8 cellular contexts compared by ENCODE assay signal in the genomic region with DNA sequence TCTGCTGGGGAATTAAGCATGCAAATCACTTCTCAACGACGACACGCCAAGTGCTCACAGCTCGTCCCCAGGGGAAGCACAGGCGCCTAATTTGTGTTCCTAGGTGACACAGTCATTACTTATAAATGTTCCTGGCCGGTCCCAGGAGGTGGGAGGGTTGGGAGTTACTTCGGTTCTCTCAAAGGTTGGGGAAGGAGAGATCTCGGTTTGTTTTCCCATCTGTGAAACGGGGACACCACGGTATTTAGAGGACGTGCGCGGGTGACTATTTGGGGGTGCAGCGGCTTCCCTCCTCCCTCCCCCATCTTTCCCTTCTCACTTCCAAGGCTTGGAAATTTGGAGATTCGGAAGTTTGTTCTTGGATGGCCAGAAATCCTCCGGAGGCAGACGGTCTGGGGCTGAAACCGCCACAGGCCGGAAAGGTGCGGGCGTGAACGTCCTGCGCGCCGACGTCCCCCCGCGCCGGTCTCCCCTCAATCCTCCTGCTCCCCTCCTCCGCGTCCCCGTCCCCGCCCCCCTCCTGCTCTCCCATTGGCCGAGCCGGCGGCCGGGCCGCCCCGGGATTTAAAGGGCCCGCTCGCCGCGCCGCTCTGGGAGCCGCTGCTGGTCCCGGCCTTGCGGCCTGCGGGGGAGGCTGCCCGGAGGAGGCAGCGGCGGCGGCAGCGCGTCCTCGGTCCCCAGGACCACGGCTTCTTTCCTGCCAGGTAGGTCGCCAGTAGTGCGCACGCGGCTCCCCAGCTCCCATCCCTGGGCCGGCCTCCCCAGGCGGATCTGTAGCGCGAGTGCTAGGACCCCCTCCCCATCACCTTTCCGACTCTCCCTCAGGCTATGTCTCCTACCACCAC. TPM values are rescaled to one million over a fixed set of nuclear protein-coding genes. Genes with fewer than 3 reads are reported as not detected.
A peak's percentile ranks its signal among the peaks of the same experiment; 100 is the strongest.
DNase-seq lines count a peak whose midpoint lies in the region; ATAC-seq and TF ChIP-seq lines count a peak whose summit lies in the region.

A gene (plus strand): TSS at position 593 of the 845 bp plus-strand sequence. CDS start 829 bp downstream, outside the sequence.

- H3K27me3 Mint-ChIP-seq in activated CD8-positive, alpha-beta T cell treated with anti-CD3 and anti-CD28 coated beads for 36 hours = no peaks in the 10 kb centered on the region
- H3K27me3 Mint-ChIP-seq in memory B cell = no peaks in the 10 kb centered on the region

- intact Hi-C loops in activated CD8-positive, alpha-beta T cell treated with anti-CD3 and anti-CD28 coated beads for 36 hours (cut with micrococcal nuclease) = no loop called here

- no peak for TF ChIP-seq CTCF in activated CD8-positive, alpha-beta T cell treated with anti-CD3 and anti-CD28 coated beads for 36 hours (IDR thresholded peaks at IDR 0.05)

- CTCF ChIA-PET in activated CD8-positive, alpha-beta T cell treated with anti-CD3 and anti-CD28 coated beads for 36 hours (lab: Charles Lee) = interaction anchor here (0.6 to 1.0 kb wide), 2 partner anchors 15 to 339 kb away, joined by 3 to 6 read pairs; no protein-coding TSS in a partner anchor

- peak; percentile 82 for ATAC-seq in HG03095 (IDR thresholded peaks at IDR 0.05; ENCODE audit: unreplicated experiment)
- ATAC-seq in activated CD8-positive, alpha-beta T cell treated with anti-CD3 and anti-CD28 coated beads for 36 hours = peak; percentile 93
- peak; percentile 87 for ATAC-seq in memory B cell (ENCODE audit: low read depth)

- POLR2A ChIA-PET in activated CD8-positive, alpha-beta T cell treated with anti-CD3 and anti-CD28 coated beads for 36 hours (lab: Charles Lee) = interaction anchor here (1.4 kb wide), 1 partner anchor 27 kb away, joined by 5 read pairs; no protein-coding TSS in a partner anchor

- H3K9me3 Mint-ChIP-seq in activated CD8-positive, alpha-beta T cell treated with anti-CD3 and anti-CD28 coated beads for 36 hours = no peaks in the 10 kb centered on the region
- H3K9me3 Mint-ChIP-seq in memory B cell = no peaks in the 10 kb centered on the region

- H3K4me1 Mint-ChIP-seq in activated CD8-positive, alpha-beta T cell treated with anti-CD3 and anti-CD28 coated beads for 36 hours (ENCODE audit: low read depth) = peaks cover 22% of the 10 kb centered on the region
- H3K4me1 Mint-ChIP-seq in memory B cell = peaks cover 13% of the 10 kb centered on the region

- DNase-seq in SHP77 (lab: John Stamatoyannopoulos, UW) = peak; percentile 8 to 51
- DNase-seq in SHP77 treated with DMSO at 0.1 percent for 48 hours (lab: John Stamatoyannopoulos, UW) = no peak
- peak; percentile 81 for DNase-seq in NCI-H69 (lab: John Stamatoyannopoulos, UW)
- peak; percentile 86 for DNase-seq in activated CD8-positive, alpha-beta T cell treated with anti-CD3 and anti-CD28 coated beads for 36 hours
- DNase-seq in effector CD4-positive, alpha-beta T cell = peak; percentile 68
- peak; percentile 42 to 55 for DNase-seq in memory B cell (ENCODE audit: low spot score in 2 of 2)
- DNase-seq in stimulated activated CD8-positive, alpha-beta memory T cell treated with anti-CD3 and anti-CD28 coated beads, Interleukin-12 subunit alpha, Interleukin-12 subunit beta, amount 100 ng/mL, for 24 hours (ENCODE audit: extremely low read depth) = peak; percentile 51

- peak within 1 kb of the TSS; percentile 88 for H3K4me3 Mint-ChIP-seq in activated CD8-positive, alpha-beta T cell treated with anti-CD3 and anti-CD28 coated beads for 36 hours
- H3K4me3 Mint-ChIP-seq in memory B cell = peak within 1 kb of the TSS; percentile 95

- peak within 1 kb of the TSS; percentile 89 for H3K27ac Mint-ChIP-seq in activated CD8-positive, alpha-beta T cell treated with anti-CD3 and anti-CD28 coated beads for 36 hours
- H3K27ac Mint-ChIP-seq in memory B cell = peak within 1 kb of the TSS; percentile 91

- peaks cover 3% of the 10 kb centered on the region for H3K36me3 Mint-ChIP-seq in activated CD8-positive, alpha-beta T cell treated with anti-CD3 and anti-CD28 coated beads for 36 hours (ENCODE audit: low read depth)
- peaks cover 3% of the 10 kb centered on the region for H3K36me3 Mint-ChIP-seq in memory B cell

RNA-seq across cellular contexts. Expression of the gene that starts here (rescaled TPM):
- 10 to 100 TPM; 13.9 to 16.9 TPM for total RNA-seq in activated CD8-positive, alpha-beta T cell treated with anti-CD3 and anti-CD28 coated beads for 36 hours
